Comparison of ENCODE assay signal across 30 cellular contexts in the genomic region with DNA sequence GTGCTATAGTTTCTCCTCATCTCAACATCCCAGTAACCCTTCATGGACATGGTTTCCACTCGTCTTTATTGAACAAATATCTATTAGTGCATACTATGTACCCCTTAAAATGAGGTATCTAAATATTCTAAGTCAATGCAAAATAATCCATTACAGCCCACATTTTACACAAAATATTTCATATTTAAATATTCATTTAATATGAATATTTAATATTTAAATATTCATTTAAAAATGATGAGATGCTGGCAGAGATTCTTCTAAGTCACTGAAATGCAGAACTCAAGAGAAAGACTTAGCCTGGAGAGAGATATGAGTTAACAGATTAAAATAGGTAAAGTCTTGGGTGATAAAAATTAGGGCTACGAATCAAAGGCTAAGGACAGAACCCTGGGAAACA.
"Had no signal": no experiment of that assay in that cellular context is flagged by ENCODE, and none has a peak within 500 bp of the region (broad histone marks: within the 10 kb centered on the region; RNA-seq: fewer than 3 reads in every experiment).

No MANE protein-coding gene starts in this region.

- H3K4me1 Mint-ChIP-seq: activated CD4-positive, alpha-beta memory T cell treated with anti-CD3 and anti-CD28 coated beads, Interleukin-2, amount 10 ng/mL, durations not matched to agents 7 days and 5 days; activated CD4-positive, alpha-beta T cell treated with anti-CD3 and anti-CD28 coated beads, Interleukin-2, amount 10 ng/mL, durations not matched to agents 7 days and 5 days; activated naive CD4-positive, alpha-beta T cell treated with anti-CD3 and anti-CD28 coated beads, Interleukin-2, amount 10 ng/mL, durations not matched to agents 7 days and 5 days had no signal

- H3K27ac ChIP-seq: ascending aorta, cardiac muscle cell, epithelial cell of prostate, esophagus squamous epithelium had no signal

- H3K27me3 Mint-ChIP-seq: activated CD4-positive, alpha-beta memory T cell treated with anti-CD3 and anti-CD28 coated beads, Interleukin-2, amount 10 ng/mL, durations not matched to agents 7 days and 5 days; activated CD4-positive, alpha-beta T cell treated with anti-CD3 and anti-CD28 coated beads, Interleukin-2, amount 10 ng/mL, durations not matched to agents 7 days and 5 days; activated naive CD8-positive, alpha-beta T cell treated with anti-CD3 and anti-CD28 coated beads, Interleukin-2, amount 10 ng/mL, durations not matched to agents 7 days and 5 days; activated T-cell treated with anti-CD3 and anti-CD28 coated beads, Interleukin-2, amount 50 U/mL, for 24 hours had no signal

- H3K9me3 ChIP-seq: ascending aorta, breast epithelium, esophagus squamous epithelium had no signal

- FAIRE-seq: endothelial cell of umbilical vein had no signal

- H3K4me3 ChIP-seq: ascending aorta, breast epithelium, cardiac muscle cell, esophagus squamous epithelium had no signal

- H3K36me3 Mint-ChIP-seq: activated naive CD4-positive, alpha-beta T cell treated with anti-CD3 and anti-CD28 coated beads, Interleukin-2, amount 10 ng/mL, durations not matched to agents 7 days and 5 days; activated naive CD4-positive, alpha-beta T cell treated with anti-CD3 and anti-CD28 coated beads, Interleukin-2, amount 50 U/mL, for 72 hours; activated naive CD8-positive, alpha-beta T cell treated with anti-CD3 and anti-CD28 coated beads, Interleukin-2, amount 10 ng/mL, durations not matched to agents 7 days and 5 days had no signal

- H3K27ac Mint-ChIP-seq: activated CD4-positive, alpha-beta memory T cell treated with anti-CD3 and anti-CD28 coated beads, Interleukin-2, amount 10 ng/mL, durations not matched to agents 7 days and 5 days; activated CD4-positive, alpha-beta T cell treated with anti-CD3 and anti-CD28 coated beads, Interleukin-2, amount 10 ng/mL, durations not matched to agents 7 days and 5 days; activated naive CD4-positive, alpha-beta T cell treated with anti-CD3 and anti-CD28 coated beads, Interleukin-2, amount 10 ng/mL, durations not matched to agents 7 days and 5 days; activated naive CD4-positive, alpha-beta T cell treated with anti-CD3 and anti-CD28 coated beads, Interleukin-2, amount 50 U/mL, for 72 hours; activated naive CD8-positive, alpha-beta T cell treated with anti-CD3 and anti-CD28 coated beads, Interleukin-2, amount 10 ng/mL, durations not matched to agents 7 days and 5 days; activated T-cell treated with anti-CD3 and anti-CD28 coated beads, Interleukin-2, amount 50 U/mL, for 24 hours; activated T-cell treated with anti-CD3 and anti-CD28 coated beads, Interleukin-2, amount 50 U/mL, for 72 hours; brain; effector memory CD8-positive, alpha-beta T cell had no signal

- H3K4me3 Mint-ChIP-seq: activated CD4-positive, alpha-beta memory T cell treated with anti-CD3 and anti-CD28 coated beads, Interleukin-2, amount 10 ng/mL, durations not matched to agents 7 days and 5 days; activated CD4-positive, alpha-beta T cell treated with anti-CD3 and anti-CD28 coated beads, Interleukin-2, amount 10 ng/mL, durations not matched to agents 7 days and 5 days; activated naive CD4-positive, alpha-beta T cell treated with anti-CD3 and anti-CD28 coated beads, Interleukin-2, amount 10 ng/mL, durations not matched to agents 7 days and 5 days; activated naive CD8-positive, alpha-beta T cell treated with anti-CD3 and anti-CD28 coated beads, Interleukin-2, amount 10 ng/mL, durations not matched to agents 7 days and 5 days; activated T-cell treated with anti-CD3 and anti-CD28 coated beads, Interleukin-2, amount 50 U/mL, for 24 hours; activated T-cell treated with anti-CD3 and anti-CD28 coated beads, Interleukin-2, amount 50 U/mL, for 72 hours; brain; effector memory CD8-positive, alpha-beta T cell had no signal

- H3K36me3 ChIP-seq: ascending aorta, breast epithelium, cardiac muscle cell, esophagus squamous epithelium had no signal

- DNase-seq: activated CD4-positive, alpha-beta memory T cell treated with anti-CD3 and anti-CD28 coated beads, Interleukin-2, amount 10 ng/mL, durations not matched to agents 7 days and 5 days; activated CD4-positive, alpha-beta T cell treated with anti-CD3 and anti-CD28 coated beads for 1 hour; activated CD4-positive, alpha-beta T cell treated with anti-CD3 and anti-CD28 coated beads for 4 hours; activated CD4-positive, alpha-beta T cell treated with anti-CD3 and anti-CD28 coated beads, Interleukin-2, amount 10 ng/mL, durations not matched to agents 7 days and 5 days; activated CD4-positive, alpha-beta T cell treated with anti-CD3 and anti-CD28 coated beads, Interleukin-2, amount 50 U/mL, for 4 hours; activated CD8-positive, alpha-beta memory T cell treated with anti-CD3 and anti-CD28 coated beads, Interleukin-2, amount 50 U/mL, for 48 hours; activated gamma-delta T cell; activated naive CD4-positive, alpha-beta T cell; activated naive CD4-positive, alpha-beta T cell treated with anti-CD3 and anti-CD28 coated beads, Interleukin-2, amount 10 ng/mL, durations not matched to agents 7 days and 5 days; activated naive CD8-positive, alpha-beta T cell treated with anti-CD3 and anti-CD28 coated beads, Interleukin-2, amount 10 ng/mL, durations not matched to agents 7 days and 5 days; activated T-cell treated with anti-CD3 and anti-CD28 coated beads for 4 hours; activated T-cell treated with anti-CD3 and anti-CD28 coated beads, Interleukin-2, amount 50 U/mL, for 24 hours; activated T-cell treated with anti-CD3 and anti-CD28 coated beads, Interleukin-2, amount 50 U/mL, for 72 hours; central memory CD4-positive, alpha-beta T cell; cerebellar nuclear complex; cortex of kidney; dermis blood vessel endothelial cell; effector CD4-positive, alpha-beta T cell; effector memory CD8-positive, alpha-beta T cell; esophagus squamous epithelium; foreskin melanocyte; head of caudate nucleus; T-helper 2 cell had no signal

- H3K9me3 Mint-ChIP-seq: activated CD4-positive, alpha-beta memory T cell treated with anti-CD3 and anti-CD28 coated beads, Interleukin-2, amount 10 ng/mL, durations not matched to agents 7 days and 5 days; activated CD4-positive, alpha-beta T cell treated with anti-CD3 and anti-CD28 coated beads, Interleukin-2, amount 10 ng/mL, durations not matched to agents 7 days and 5 days; activated naive CD4-positive, alpha-beta T cell treated with anti-CD3 and anti-CD28 coated beads, Interleukin-2, amount 10 ng/mL, durations not matched to agents 7 days and 5 days; activated naive CD4-positive, alpha-beta T cell treated with anti-CD3 and anti-CD28 coated beads, Interleukin-2, amount 50 U/mL, for 72 hours; activated naive CD8-positive, alpha-beta T cell treated with anti-CD3 and anti-CD28 coated beads, Interleukin-2, amount 10 ng/mL, durations not matched to agents 7 days and 5 days; activated T-cell treated with anti-CD3 and anti-CD28 coated beads, Interleukin-2, amount 50 U/mL, for 24 hours; activated T-cell treated with anti-CD3 and anti-CD28 coated beads, Interleukin-2, amount 50 U/mL, for 72 hours; effector memory CD8-positive, alpha-beta T cell had no signal
